ENCODE assay signal across 8 cellular contexts in genomic region chr17:41959336-41960095, GRCh38. TPM values are rescaled to one million over a fixed set of nuclear protein-coding genes. Genes with fewer than 3 reads are reported as not detected.
DNase-seq lines count a peak whose midpoint lies in the region; ATAC-seq, FAIRE-seq and TF ChIP-seq lines count a peak whose summit lies in the region.

No MANE protein-coding gene starts in this region.

- H3K4me3 Mint-ChIP-seq in effector memory CD8-positive, alpha-beta T cell = no peak overlapping the region

- peak; percentile 33 for TF ChIP-seq CTCF in LNCaP clone FGC (IDR thresholded peaks at IDR 0.05; ENCODE audit: control insufficient read depth, extremely low read depth, insufficient read depth)
- TF ChIP-seq CTCF in WI38 (IDR thresholded peaks at IDR 0.05; ENCODE audit: low read depth, low read length) = peak; percentile 50
- no peak for TF ChIP-seq CTCF in lower leg skin (IDR thresholded peaks at IDR 0.05)

- no peak for TF ChIP-seq POLR2A in lower leg skin (IDR thresholded peaks at IDR 0.05)

- no peaks in the 10 kb centered on the region for H3K9me3 Mint-ChIP-seq in effector memory CD8-positive, alpha-beta T cell

- H3K27me3 Mint-ChIP-seq in effector memory CD8-positive, alpha-beta T cell = peaks cover 0 to 10% of the 10 kb centered on the region in 2 donors

- no peaks in the 10 kb centered on the region for H3K4me1 Mint-ChIP-seq in effector memory CD8-positive, alpha-beta T cell (ENCODE audit: low read depth in 2 of 2)

- H3K4me3 ChIP-seq in LNCaP clone FGC (ENCODE audit: low read depth, low read length) = no peak overlapping the region
- no peak overlapping the region for H3K4me3 ChIP-seq in WI38 (ENCODE audit: low read depth, low read length)
- no peak overlapping the region for H3K4me3 ChIP-seq in lower leg skin (ENCODE audit: low read depth, poor library complexity, severe bottlenecking)

- peaks cover 4% of the 10 kb centered on the region for H3K36me3 Mint-ChIP-seq in effector memory CD8-positive, alpha-beta T cell (ENCODE audit: insufficient read depth)

- peak; percentile 64 for FAIRE-seq in G401.6 (lab: Jason Lieb, UNC)

- ATAC-seq in effector memory CD8-positive, alpha-beta T cell (replicated peaks) = no peak
- no peak for ATAC-seq in GM21825 (IDR thresholded peaks at IDR 0.05; ENCODE audit: unreplicated experiment)

- intact Hi-C loops in lower leg skin (cut with DNase I; ENCODE audit: low total_unique reads) = loop anchor here (10.0 kb wide), 1 partner anchor 155 kb away; the partner anchor contains the start of gene DHX58

- DNase-seq in LNCaP clone FGC (ENCODE audit: low read depth) (no peak), islet precursor cell (peak; percentile 92), lower leg skin (ENCODE audit: low spot score in 2 of 2) (no peak), RKO (ENCODE audit: low spot score) (no peak)
- DNase-seq in effector memory CD8-positive, alpha-beta T cell = no peak

- 49 to 65% methylated on average over 15 to 17 of the region's 17 CpGs for WGBS in lower leg skin, 2 donors

- H3K27ac Mint-ChIP-seq in effector memory CD8-positive, alpha-beta T cell = peak overlapping the region in 1 of 2 donors; percentile 49

RNA-seq across cellular contexts. Expression of gene CNP, which starts 7.1 kb away (rescaled TPM):
- total RNA-seq in lower leg skin = 10 to 100 TPM; 37.2 to 63.8 (median 44.5) TPM

RNA-seq across cellular contexts. Expression of gene ODAD4, which starts 29.1 kb away (rescaled TPM):
- under 1 TPM in 3 of 4 donors, not detected in 1; 0.13 to 0.42 (median 0.20) TPM for total RNA-seq in lower leg skin

RNA-seq across cellular contexts. Expression of gene ACLY, which starts 40.8 kb away (rescaled TPM):
- total RNA-seq in lower leg skin = 10 to 100 TPM; 50.3 to 73.0 (median 62.4) TPM

RNA-seq across cellular contexts. Expression of gene DNAJC7, which starts 57.7 kb away (rescaled TPM):
- 10 to 100 TPM; 48.8 to 85.5 (median 63.7) TPM for total RNA-seq in lower leg skin

Comparison
In these comparisons a context has a peak if more than half of its experiments do, and no peak if none do; other contexts are left out.
1. CTCF ChIP-seq: peak in LNCaP clone FGC (single experiment) and WI38 (single experiment); none in lower leg skin (0 of 3).